Comparison of ENCODE assay signal across 1 cellular context in genomic region chr11:6200975-6201374, GRCh38.
TF ChIP-seq lines count a peak whose summit lies in the region.

No MANE protein-coding gene starts in this region.

TF ChIP-seq in K562, 482 proteins besides CTCF, POLR2A, EP300 and RAD21:
- TF ChIP-seq CEBPB (tag; IDR thresholded peaks at IDR 0.05), result peak; percentile 69
- TF ChIP-seq CEBPG (CRISPR knock-in tag; IDR thresholded peaks at IDR 0.05), result no peak
- TF ChIP-seq CEBPG (tag; conservative IDR thresholded peaks at IDR 0.05 in 1 of 2, IDR thresholded peaks at IDR 0.05 in 1 of 2), result peak; percentile 72 to 83
- TF ChIP-seq ZBTB17 (CRISPR knock-in tag; IDR thresholded peaks at IDR 0.05), result no peak
- no peak for TF ChIP-seq RHOXF2B (CRISPR knock-in tag; conservative IDR thresholded peaks at IDR 0.05)
- no peak for TF ChIP-seq CHAMP1 (IDR thresholded peaks at IDR 0.05)
- peak; percentile 51; the same call in 1 of the 2 replicates for TF ChIP-seq SPI1 (IDR thresholded peaks at IDR 0.05; ENCODE audit: borderline replicate concordance, low read depth, low read length)
